ENCODE assay signal across 8 cellular contexts in genomic region chr4:125314676-125315570, GRCh38. TPM values are rescaled to one million over a fixed set of nuclear protein-coding genes. Genes with fewer than 3 reads are reported as not detected.
DNase-seq lines count a peak whose midpoint lies in the region; ATAC-seq and TF ChIP-seq lines count a peak whose summit lies in the region.

TSS of gene FAT4 (plus strand) at chr4:125314955. CDS start at chr4:125316412, 1,457 bp downstream.

- H3K4me1 ChIP-seq in neutrophil (ENCODE audit: control insufficient read depth in 1 of 2, insufficient read depth in 1 of 2, low read depth in 1 of 2, low read length in 1 of 2) (peaks cover 17 to 30% of the 10 kb centered on the region in 2 experiments), vagina (peaks cover 39% of the 10 kb centered on the region)

- peak; percentile 60 for ATAC-seq in GM21529 (IDR thresholded peaks at IDR 0.05; ENCODE audit: unreplicated experiment)

- peaks cover 98% of the 10 kb centered on the region for H3K27me3 ChIP-seq in neutrophil
- H3K27me3 ChIP-seq in vagina = no peaks in the 10 kb centered on the region

- H3K9me3 ChIP-seq in neutrophil (no peaks in the 10 kb centered on the region), vagina (no peaks in the 10 kb centered on the region)

- DNase-seq in Daoy (ENCODE audit: low read depth) (peak; percentile 89), HUDEP-2 (lab: John Stamatoyannopoulos, UW; ENCODE audit: unreplicated experiment in 76 of 76) (peak in 65 of 76 experiments; percentile 1 to 70 (median 39)), OCI-M2 (lab: John Stamatoyannopoulos, UW; ENCODE audit: unreplicated experiment) (peak; percentile 36), amniotic epithelial cell (ENCODE audit: low read depth) (peak; percentile 96), head of caudate nucleus (peak; percentile 81 to 98 (median 93)), vagina (ENCODE audit: extremely low spot score in 2 of 2) (peak in 1 of 2 donors; percentile 97)

- intact Hi-C loops in head of caudate nucleus (cut with DNase I) (loop anchor here (5.0 kb wide), 3 partner anchors 37 to 437 kb away; no protein-coding TSS in a partner anchor), vagina (cut with DNase I) (loop anchor here (10.0 kb wide), 1 partner anchor 420 kb away; no protein-coding TSS in a partner anchor)

- H3K27ac ChIP-seq in neutrophil = no peak within 1 kb of the TSS
- H3K27ac ChIP-seq in vagina = peak within 1 kb of the TSS; percentile 89

- H3K4me3 ChIP-seq in neutrophil (ENCODE audit: low read depth in 1 of 2, low read length in 1 of 2) = peak within 1 kb of the TSS; percentile 30 to 53
- H3K4me3 ChIP-seq in vagina = peak within 1 kb of the TSS; percentile 73 to 91

- TF ChIP-seq CTCF in neutrophil (IDR thresholded peaks at IDR 0.05) = no peak
- TF ChIP-seq CTCF in vagina (IDR thresholded peaks at IDR 0.05) = peak in 1 of 3 experiments; percentile 17

- TF ChIP-seq POLR2A in vagina (IDR thresholded peaks at IDR 0.05) = peak in 1 of 2 donors; percentile 53

- H3K36me3 ChIP-seq in neutrophil (no peaks in the 10 kb centered on the region), vagina (no peaks in the 10 kb centered on the region)

RNA-seq across cellular contexts. Expression of gene FAT4, which starts in this region (rescaled TPM):
- 0.46 and 1.0 TPM in 2 replicates for total RNA-seq in Daoy (2014; rRNA removed; shearing (Covaris generic))
- total RNA-seq in vagina = 9.8 TPM
